In the genomic region with DNA sequence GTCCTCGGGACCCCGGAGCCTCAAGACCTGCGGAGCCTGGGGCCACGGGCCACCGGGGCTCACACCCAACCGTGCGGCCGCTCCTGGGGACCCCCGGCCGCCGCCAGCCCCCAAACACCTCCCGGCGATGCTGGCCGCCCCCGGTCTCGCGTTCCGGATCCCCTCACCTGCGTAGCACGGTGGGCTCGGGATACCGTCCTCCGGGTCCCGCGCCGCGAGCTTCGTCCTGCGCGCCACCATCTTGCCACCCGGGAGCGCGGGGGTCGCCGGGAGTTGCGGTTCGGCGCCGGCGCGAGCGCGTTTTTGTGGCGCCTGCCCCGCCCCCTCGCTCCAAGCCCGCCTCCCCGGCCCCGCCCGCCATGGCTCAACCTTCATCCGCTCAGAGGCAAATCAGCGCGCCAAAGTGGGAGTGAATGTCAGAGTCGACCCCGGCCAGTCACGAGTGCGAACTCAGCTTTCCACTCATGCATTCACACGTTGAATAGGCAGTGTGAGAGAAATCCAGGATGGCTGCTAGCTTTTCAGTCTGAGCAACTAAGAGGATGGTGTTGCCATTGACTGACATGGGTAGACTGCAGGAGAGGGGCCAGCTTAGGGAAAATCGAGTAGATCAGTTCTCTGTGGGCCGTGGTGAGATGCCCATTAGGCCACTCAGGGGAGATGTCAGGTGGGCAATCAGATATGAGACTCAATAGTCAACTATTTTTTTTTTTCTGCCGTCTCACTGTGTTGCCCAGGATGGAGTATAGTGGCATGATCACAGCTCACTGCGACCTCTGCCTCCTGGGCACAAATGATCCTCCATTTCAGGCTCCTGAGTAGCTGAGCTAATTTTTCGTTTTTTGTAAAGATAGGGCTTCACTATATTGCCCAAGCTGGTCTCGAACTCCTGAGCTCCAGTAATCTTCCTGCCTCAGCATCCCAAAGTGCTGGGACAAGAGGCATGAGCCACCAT, we compare ENCODE assay signal across 7 cellular contexts. TPM values are rescaled to one million over a fixed set of nuclear protein-coding genes. Genes with fewer than 3 reads are reported as not detected.
DNase-seq lines count a peak whose midpoint lies in the region; ATAC-seq and TF ChIP-seq lines count a peak whose summit lies in the region.

No MANE protein-coding gene starts in this region.

- H3K4me3 Mint-ChIP-seq in endodermal cell, result peak overlapping the region; percentile 91
- peak overlapping the region; percentile 97 for H3K4me3 Mint-ChIP-seq in mesothelial cell of epicardium

- ATAC-seq in GM18498 (IDR thresholded peaks at IDR 0.05; ENCODE audit: unreplicated experiment) (peak; percentile 73), HG03175 (IDR thresholded peaks at IDR 0.05; ENCODE audit: unreplicated experiment) (peak; percentile 69)

- peak overlapping the region; percentile 94 for H3K27ac Mint-ChIP-seq in endodermal cell
- H3K27ac Mint-ChIP-seq in mesothelial cell of epicardium, result peak overlapping the region; percentile 60

- peak overlapping the region; percentile 60 for H3K9ac ChIP-seq in endodermal cell (ENCODE audit: extremely low read depth, low read length, poor library complexity, severe bottlenecking)

- H3K27me3 ChIP-seq in endodermal cell (ENCODE audit: control insufficient read depth, insufficient read depth, low read length, poor library complexity, severe bottlenecking), result no peaks in the 10 kb centered on the region

- H3K27me3 Mint-ChIP-seq in endodermal cell (ENCODE audit: insufficient read depth) (no peaks in the 10 kb centered on the region), mesothelial cell of epicardium (ENCODE audit: low read depth) (no peaks in the 10 kb centered on the region)

- H3K4me1 ChIP-seq in endodermal cell (ENCODE audit: control insufficient read depth, insufficient read depth, low read length), result no peaks in the 10 kb centered on the region

- peak overlapping the region; percentile 78 for H3K4me3 ChIP-seq in endodermal cell (ENCODE audit: low read length)

- H3K9me3 Mint-ChIP-seq in endodermal cell (no peaks in the 10 kb centered on the region), mesothelial cell of epicardium (no peaks in the 10 kb centered on the region)

- no peaks in the 10 kb centered on the region for H3K9me3 ChIP-seq in endodermal cell (ENCODE audit: control insufficient read depth, low read length)

- DNase-seq in NCI-H82 treated with DMSO at 0.1 percent for 48 hours (lab: John Stamatoyannopoulos, UW; ENCODE audit: unreplicated experiment) (peak; percentile 19), endodermal cell (peak; percentile 91), mesothelial cell of epicardium (ENCODE audit: low spot score in 2 of 2, unreplicated experiment in 2 of 2) (peak; percentile 72 to 79)
- peak; percentile 69 to 75 (median 72) for DNase-seq in activated CD8-positive, alpha-beta memory T cell treated with anti-CD3 and anti-CD28 coated beads for 48 hours (ENCODE audit: low read depth in 2 of 3, low spot score in 2 of 3)
- DNase-seq in stimulated activated CD8-positive, alpha-beta memory T cell treated with anti-CD3 and anti-CD28 coated beads, Interleukin-15, amount 100 ng/mL, for 1 hour (ENCODE audit: low read depth), result peak; percentile 59

- H3K36me3 Mint-ChIP-seq in endodermal cell (ENCODE audit: low read depth) (peaks cover 47% of the 10 kb centered on the region), mesothelial cell of epicardium (peaks cover 17% of the 10 kb centered on the region)

- WGBS in endodermal cell (ENCODE audit: insufficient coverage in 1 of 2, insufficient read length in 1 of 2), 2 experiments, result 9 to 18% methylated on average over 26 to 64 of the region's 64 CpGs

- H3K27ac ChIP-seq in endodermal cell (ENCODE audit: low read depth, low read length), result no peak overlapping the region

- H3K36me3 ChIP-seq in endodermal cell (ENCODE audit: control insufficient read depth, insufficient read depth, low read length), result peaks cover 62% of the 10 kb centered on the region

- TF ChIP-seq CTCF in endodermal cell (conservative IDR thresholded peaks at IDR 0.05), result no peak
- no peak for TF ChIP-seq CTCF in mesothelial cell of epicardium (IDR thresholded peaks at IDR 0.05; ENCODE audit: unreplicated experiment)

- H3K4me1 Mint-ChIP-seq in endodermal cell (peaks cover 9% of the 10 kb centered on the region), mesothelial cell of epicardium (peaks cover 11% of the 10 kb centered on the region)

RNA-seq across cellular contexts. Expression of a gene that starts 28.3 kb away (rescaled TPM):
- total RNA-seq in endodermal cell (10 to 100 TPM; 12.6 to 12.8 TPM), mesothelial cell of epicardium (2.5 to 3.0 TPM (median 2.6 TPM) in 3 replicates)
- polyA plus RNA-seq in endodermal cell (2013, experiment 1 of 2), result 15.3 TPM
- 26.2 TPM for polyA plus RNA-seq in endodermal cell (2013, experiment 2 of 2)

RNA-seq across cellular contexts. Expression of a gene that starts 32.6 kb away (rescaled TPM):
- total RNA-seq in endodermal cell (100 to 1,000 TPM in 1 of 2 donors, 10 to 100 TPM in 1; 81.9 to 102 TPM), mesothelial cell of epicardium (86.9 to 89.3 TPM (median 87.2 TPM) in 3 replicates)
- 88.4 TPM for polyA plus RNA-seq in endodermal cell (2013, experiment 1 of 2)
- 78.7 TPM for polyA plus RNA-seq in endodermal cell (2013, experiment 2 of 2)

RNA-seq across cellular contexts. Expression of a gene that starts 58.4 kb away (rescaled TPM):
- total RNA-seq in endodermal cell (1 to 10 TPM in 1 of 2 donors, under 1 TPM in 1; 0.46 to 1.8 TPM), mesothelial cell of epicardium (1.3 to 1.7 TPM (median 1.5 TPM) in 3 replicates)
- not detected for polyA plus RNA-seq in endodermal cell (2013, experiment 1 of 2)
- 0.62 TPM for polyA plus RNA-seq in endodermal cell (2013, experiment 2 of 2)

Comparison
In these comparisons a context has a peak if more than half of its experiments do, and no peak if none do; other contexts are left out.
1. DNase-seq: peak in every context shown above with its lines; median percentile 91 in endodermal cell; 76 in mesothelial cell of epicardium; 72 in activated CD8-positive, alpha-beta memory T cell treated with anti-CD3 and anti-CD28 coated beads for 48 hours; 59 in stimulated activated CD8-positive, alpha-beta memory T cell treated with anti-CD3 and anti-CD28 coated beads, Interleukin-15, amount 100 ng/mL, for 1 hour; 19 in NCI-H82 treated with DMSO at 0.1 percent for 48 hours.